1 cellular context compared by ENCODE assay signal in genomic region chr3:24566927-24567326, GRCh38.
TF ChIP-seq lines count a peak whose summit lies in the region.

No MANE protein-coding gene starts in this region.

TF ChIP-seq in H1, 55 proteins besides CTCF, POLR2A, EP300 and RAD21:
- TF ChIP-seq EGR1 (IDR thresholded peaks at IDR 0.05; ENCODE audit: borderline replicate concordance, low read depth, low read length) (no peak), YY1 (IDR thresholded peaks at IDR 0.05; ENCODE audit: low read depth, low read length) (0 out of 2 replicates have a peak, but pooled peaks have one; percentile 45)
